In genomic region chr6:140602843-140603242, GRCh38 we compare ENCODE assay signal across 13 cellular contexts.
"Had no signal": no experiment of that assay in that cellular context is flagged by ENCODE, and none has a peak within 500 bp of the region (broad histone marks: within the 10 kb centered on the region; RNA-seq: fewer than 3 reads in every experiment).

No MANE protein-coding gene starts in this region.

- H3K36me3 ChIP-seq: thyroid gland had no signal

- H3K4me1 Mint-ChIP-seq: activated B cell treated with CpG ODN at 0.5 μM for 24 hours; activated CD4-positive, alpha-beta T cell treated with anti-CD3 and anti-CD28 coated beads, Interleukin-2, amount 10 ng/mL, durations not matched to agents 24 days and 14 days had no signal

- ATAC-seq: effector memory CD8-positive, alpha-beta T cell; left colon; mucosa of descending colon; naive thymus-derived CD8-positive, alpha-beta T cell had no signal

- H3K4me3 Mint-ChIP-seq: activated B cell treated with CpG ODN at 0.5 μM for 24 hours; activated CD4-positive, alpha-beta T cell treated with anti-CD3 and anti-CD28 coated beads, Interleukin-2, amount 10 ng/mL, durations not matched to agents 24 days and 14 days; brain; dendritic cell treated with granulocyte-macrophage colony-stimulating factor and Interleukin-4, amounts not matched to agents 40 ng/mL and 50 ng/mL, for 4 days; effector memory CD8-positive, alpha-beta T cell; naive thymus-derived CD8-positive, alpha-beta T cell; T-helper 1 cell treated with Interleukin-12 subunit alpha and Interleukin-12 subunit beta and Interleukin-4 antibody, amounts not matched to agents 30 μg/mL and 1 μg/mL, for 36 hours had no signal

- H3K36me3 Mint-ChIP-seq: brain; naive thymus-derived CD8-positive, alpha-beta T cell had no signal

- H3K9me3 ChIP-seq: mucosa of descending colon, thyroid gland had no signal

- DNase-seq: activated B cell treated with CpG ODN at 0.5 μM for 24 hours; activated CD4-positive, alpha-beta T cell treated with anti-CD3 and anti-CD28 coated beads, Interleukin-2, amount 10 ng/mL, durations not matched to agents 24 days and 14 days; activated CD8-positive, alpha-beta memory T cell treated with anti-CD3 and anti-CD28 coated beads for 24 hours; activated naive CD4-positive, alpha-beta T cell treated with Interleukin-2 at 50 U/mL for 16 hours; effector memory CD8-positive, alpha-beta T cell; glutamatergic neuron; left colon; mucosa of descending colon; naive thymus-derived CD8-positive, alpha-beta T cell; thyroid gland had no signal

- H3K4me3 ChIP-seq: mucosa of descending colon, thyroid gland had no signal

- H3K27ac ChIP-seq: thyroid gland had no signal

- H3K27me3 ChIP-seq: thyroid gland had no signal

- H3K27ac Mint-ChIP-seq: activated B cell treated with CpG ODN at 0.5 μM for 24 hours; activated CD4-positive, alpha-beta T cell treated with anti-CD3 and anti-CD28 coated beads, Interleukin-2, amount 10 ng/mL, durations not matched to agents 24 days and 14 days; dendritic cell treated with granulocyte-macrophage colony-stimulating factor and Interleukin-4, amounts not matched to agents 40 ng/mL and 50 ng/mL, for 4 days; effector memory CD8-positive, alpha-beta T cell; naive thymus-derived CD8-positive, alpha-beta T cell; T-helper 1 cell treated with Interleukin-12 subunit alpha and Interleukin-12 subunit beta and Interleukin-4 antibody, amounts not matched to agents 30 μg/mL and 1 μg/mL, for 36 hours had no signal

- H3K4me1 ChIP-seq: thyroid gland had no signal

- H3K27me3 Mint-ChIP-seq: activated B cell treated with CpG ODN at 0.5 μM for 24 hours; brain; dendritic cell treated with granulocyte-macrophage colony-stimulating factor and Interleukin-4, amounts not matched to agents 40 ng/mL and 50 ng/mL, for 4 days had no signal

- H3K9me3 Mint-ChIP-seq: activated B cell treated with CpG ODN at 0.5 μM for 24 hours; effector memory CD8-positive, alpha-beta T cell; naive thymus-derived CD8-positive, alpha-beta T cell had no signal
